Comparison of ENCODE assay signal across 26 cellular contexts in the genomic region with DNA sequence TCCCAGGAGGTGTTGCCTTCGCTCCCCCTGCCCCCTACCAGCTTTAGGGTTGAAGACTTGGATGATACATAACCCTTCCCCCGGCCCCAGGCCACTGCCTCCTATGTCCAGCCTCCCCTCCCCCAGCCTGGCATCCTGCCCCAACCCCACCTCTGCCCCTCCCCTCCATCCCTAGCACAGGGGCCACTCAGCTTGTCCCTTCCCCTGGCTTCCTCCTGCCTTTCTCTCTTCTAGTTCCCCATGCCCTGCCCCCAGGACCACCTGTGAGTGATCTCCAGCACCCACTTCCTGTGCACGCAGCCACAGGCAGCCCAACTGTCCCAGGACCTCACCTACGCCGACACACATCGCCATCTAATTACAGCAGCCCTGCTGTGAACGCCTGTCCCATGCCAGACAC.
DNase-seq lines count a peak whose midpoint lies in the region; ATAC-seq and TF ChIP-seq lines count a peak whose summit lies in the region.
"Had no signal": no experiment of that assay in that cellular context is flagged by ENCODE, and none has a peak within 500 bp of the region (broad histone marks: within the 10 kb centered on the region; RNA-seq: fewer than 3 reads in every experiment).

No MANE protein-coding gene starts in this region.

- CTCF ChIA-PET in OCI-LY7 (lab: Charles Lee; ENCODE audit: unreplicated experiment): no interaction called here

- H3K9me3 Mint-ChIP-seq in activated naive CD8-positive, alpha-beta T cell treated with anti-CD3 and anti-CD28 coated beads, Interleukin-2, amount 10 ng/mL, durations not matched to agents 7 days and 5 days: no peaks in the 10 kb centered on the region
- no peaks in the 10 kb centered on the region for H3K9me3 Mint-ChIP-seq in activated naive CD8-positive, alpha-beta T cell treated with anti-CD3 and anti-CD28 coated beads for 36 hours
- H3K9me3 Mint-ChIP-seq in memory B cell: no peaks in the 10 kb centered on the region
- no peaks in the 10 kb centered on the region for H3K9me3 Mint-ChIP-seq in stimulated activated naive B cell treated with anti-CD40 and anti-IgM and Interleukin-4, amounts not matched to agents 10 μg/mL and 1 μg/mL and 100 μg/mL, for 72 hours
- H3K9me3 Mint-ChIP-seq: activated naive CD4-positive, alpha-beta T cell treated with anti-CD3 and anti-CD28 coated beads, Interleukin-2, amount 50 U/mL, for 24 hours; activated T-helper 2 cell treated with anti-CD3 and anti-CD28 coated beads, Interferon-gamma antibody, Interleukin-2, Interleukin-4, amounts not matched to agents 10 μg/mL and 5 μg/mL and 100 μg/mL, durations not matched to agents 14 hours and 24 hours and 36 hours had no signal

- H3K9me3 ChIP-seq in OCI-LY7 (ENCODE audit: low read length) (no peaks in the 10 kb centered on the region), MG63 (no peaks in the 10 kb centered on the region)
- H3K9me3 ChIP-seq: BE2C, breast epithelium, heart right ventricle, right atrium auricular region, SJCRH30 had no signal

- H3K36me3 ChIP-seq in OCI-LY7 (ENCODE audit: insufficient read depth, low read length): no peaks in the 10 kb centered on the region
- no peaks in the 10 kb centered on the region for H3K36me3 ChIP-seq in MG63
- H3K36me3 ChIP-seq: BE2C, breast epithelium, heart right ventricle, right atrium auricular region, SJCRH30 had no signal

- H3K36me3 Mint-ChIP-seq in activated naive CD8-positive, alpha-beta T cell treated with anti-CD3 and anti-CD28 coated beads, Interleukin-2, amount 10 ng/mL, durations not matched to agents 7 days and 5 days: no peaks in the 10 kb centered on the region
- no peaks in the 10 kb centered on the region for H3K36me3 Mint-ChIP-seq in activated naive CD8-positive, alpha-beta T cell treated with anti-CD3 and anti-CD28 coated beads for 36 hours
- no peaks in the 10 kb centered on the region for H3K36me3 Mint-ChIP-seq in memory B cell
- H3K36me3 Mint-ChIP-seq in stimulated activated naive B cell treated with anti-CD40 and anti-IgM and Interleukin-4, amounts not matched to agents 10 μg/mL and 1 μg/mL and 100 μg/mL, for 72 hours: no peaks in the 10 kb centered on the region
- H3K36me3 Mint-ChIP-seq: activated naive CD4-positive, alpha-beta T cell treated with anti-CD3 and anti-CD28 coated beads, Interleukin-2, amount 50 U/mL, for 24 hours had no signal

- no peaks in the 10 kb centered on the region for H3K79me2 ChIP-seq in OCI-LY7 (ENCODE audit: insufficient read depth, low read depth, low read length)

- DNase-seq in activated naive CD8-positive, alpha-beta T cell treated with anti-CD3 and anti-CD28 coated beads, Interleukin-2, amount 10 ng/mL, durations not matched to agents 7 days and 5 days: peak; percentile 47
- DNase-seq in activated naive CD8-positive, alpha-beta T cell treated with anti-CD3 and anti-CD28 coated beads for 36 hours: no peak
- DNase-seq in OCI-LY7 (ENCODE audit: low spot score): peak; percentile 39
- no peak for DNase-seq in memory B cell (ENCODE audit: low spot score in 2 of 2)
- no peak for DNase-seq in stimulated activated naive B cell treated with anti-CD40 and anti-IgM and Interleukin-4, amounts not matched to agents 10 μg/mL and 1 μg/mL and 100 μg/mL, for 72 hours
- DNase-seq in EL: no peak
- no peak for DNase-seq in MG63
- DNase-seq: ACHN; activated CD4-positive, alpha-beta T cell treated with anti-CD3 and anti-CD28 coated beads for 48 hours; BE2C; GM23248; heart right ventricle; MV-4-11; NCI-H1436; NCI-H2081 treated with DMSO at 0.1 percent for 48 hours; NCI-H446; NCI-H748 treated with DMSO at 0.1 percent for 48 hours; SJCRH30; substantia nigra; SW 1271; trophoblast cell had no signal

- H3K4me1 Mint-ChIP-seq in activated naive CD8-positive, alpha-beta T cell treated with anti-CD3 and anti-CD28 coated beads, Interleukin-2, amount 10 ng/mL, durations not matched to agents 7 days and 5 days: peaks cover 7% of the 10 kb centered on the region
- peaks cover 5% of the 10 kb centered on the region for H3K4me1 Mint-ChIP-seq in activated naive CD8-positive, alpha-beta T cell treated with anti-CD3 and anti-CD28 coated beads for 36 hours
- H3K4me1 Mint-ChIP-seq in memory B cell: peaks cover 4% of the 10 kb centered on the region
- peaks cover 15 to 24% of the 10 kb centered on the region in 2 donors for H3K4me1 Mint-ChIP-seq in stimulated activated naive B cell treated with anti-CD40 and anti-IgM and Interleukin-4, amounts not matched to agents 10 μg/mL and 1 μg/mL and 100 μg/mL, for 72 hours
- H3K4me1 Mint-ChIP-seq: activated naive CD4-positive, alpha-beta T cell treated with anti-CD3 and anti-CD28 coated beads, Interleukin-2, amount 50 U/mL, for 24 hours had no signal

- intact Hi-C loops in OCI-LY7 (cut with micrococcal nuclease; ENCODE audit: unreplicated experiment): loop anchor here (10.0 kb wide), 1 partner anchor 209 kb away; no protein-coding TSS in a partner anchor

- peak; percentile 71 for ATAC-seq in activated naive CD8-positive, alpha-beta T cell treated with anti-CD3 and anti-CD28 coated beads, Interleukin-2, amount 10 ng/mL, durations not matched to agents 7 days and 5 days (ENCODE audit: low read depth)
- ATAC-seq in memory B cell (ENCODE audit: low read depth) (no peak), HG02884 (IDR thresholded peaks at IDR 0.05; ENCODE audit: unreplicated experiment) (no peak)
- peak; percentile 55 to 63 for ATAC-seq in stimulated activated naive B cell treated with anti-CD40 and anti-IgM and Interleukin-4, amounts not matched to agents 10 μg/mL and 1 μg/mL and 100 μg/mL, for 72 hours (replicated peaks)

- H3K4me2 ChIP-seq in OCI-LY7 (ENCODE audit: low read length): peak overlapping the region; percentile 24

- no peak overlapping the region for H2AFZ ChIP-seq in OCI-LY7 (ENCODE audit: low read length)
- H2AFZ ChIP-seq: GM23248 had no signal

- no peak overlapping the region for H3K4me3 Mint-ChIP-seq in activated naive CD8-positive, alpha-beta T cell treated with anti-CD3 and anti-CD28 coated beads, Interleukin-2, amount 10 ng/mL, durations not matched to agents 7 days and 5 days
- no peak overlapping the region for H3K4me3 Mint-ChIP-seq in activated naive CD8-positive, alpha-beta T cell treated with anti-CD3 and anti-CD28 coated beads for 36 hours
- H3K4me3 Mint-ChIP-seq in memory B cell: no peak overlapping the region
- no peak overlapping the region for H3K4me3 Mint-ChIP-seq in stimulated activated naive B cell treated with anti-CD40 and anti-IgM and Interleukin-4, amounts not matched to agents 10 μg/mL and 1 μg/mL and 100 μg/mL, for 72 hours
- H3K4me3 Mint-ChIP-seq: activated naive CD4-positive, alpha-beta T cell treated with anti-CD3 and anti-CD28 coated beads, Interleukin-2, amount 50 U/mL, for 24 hours had no signal

- H3K27me3 ChIP-seq in MG63: no peaks in the 10 kb centered on the region
- H3K27me3 ChIP-seq: BE2C, breast epithelium, right atrium auricular region, SJCRH30 had no signal

- H4K20me1 ChIP-seq in OCI-LY7 (ENCODE audit: insufficient read depth, low read length): no peaks in the 10 kb centered on the region

- peaks cover 13% of the 10 kb centered on the region for H3K4me1 ChIP-seq in OCI-LY7 (ENCODE audit: insufficient read depth, low read length, poor library complexity, severe bottlenecking)
- H3K4me1 ChIP-seq: BE2C, breast epithelium, right atrium auricular region, SJCRH30 had no signal

- H3K4me3 ChIP-seq in OCI-LY7 (ENCODE audit: low read depth, low read length, poor library complexity, severe bottlenecking) (no peak overlapping the region), MG63 (no peak overlapping the region)
- H3K4me3 ChIP-seq: breast epithelium, GM23248, heart right ventricle, right atrium auricular region, SJCRH30 had no signal

- no TSS peak for BruUV-seq in OCI-LY7 (replicated peaks; lab: Mats Ljungman, UMichigan)

- H3K27ac ChIP-seq in OCI-LY7 (ENCODE audit: low read depth, low read length, poor library complexity, severe bottlenecking): no peak overlapping the region
- H3K27ac ChIP-seq: breast epithelium, GM23248, heart right ventricle, right atrium auricular region, SJCRH30 had no signal

- H3K27ac Mint-ChIP-seq in activated naive CD8-positive, alpha-beta T cell treated with anti-CD3 and anti-CD28 coated beads, Interleukin-2, amount 10 ng/mL, durations not matched to agents 7 days and 5 days: no peak overlapping the region
- H3K27ac Mint-ChIP-seq in activated naive CD8-positive, alpha-beta T cell treated with anti-CD3 and anti-CD28 coated beads for 36 hours: no peak overlapping the region
- peak overlapping the region; percentile 6 for H3K27ac Mint-ChIP-seq in memory B cell
- H3K27ac Mint-ChIP-seq in stimulated activated naive B cell treated with anti-CD40 and anti-IgM and Interleukin-4, amounts not matched to agents 10 μg/mL and 1 μg/mL and 100 μg/mL, for 72 hours: peak overlapping the region; percentile 33
- H3K27ac Mint-ChIP-seq: activated naive CD4-positive, alpha-beta T cell treated with anti-CD3 and anti-CD28 coated beads, Interleukin-2, amount 50 U/mL, for 24 hours; activated T-helper 2 cell treated with anti-CD3 and anti-CD28 coated beads, Interferon-gamma antibody, Interleukin-2, Interleukin-4, amounts not matched to agents 10 μg/mL and 5 μg/mL and 100 μg/mL, durations not matched to agents 14 hours and 24 hours and 36 hours had no signal

- no peak for TF ChIP-seq CTCF in OCI-LY7 (conservative IDR thresholded peaks at IDR 0.05; ENCODE audit: low read length)

- peaks cover 6% of the 10 kb centered on the region for H3K27me3 Mint-ChIP-seq in activated naive CD8-positive, alpha-beta T cell treated with anti-CD3 and anti-CD28 coated beads, Interleukin-2, amount 10 ng/mL, durations not matched to agents 7 days and 5 days
- peaks cover 5% of the 10 kb centered on the region for H3K27me3 Mint-ChIP-seq in activated naive CD8-positive, alpha-beta T cell treated with anti-CD3 and anti-CD28 coated beads for 36 hours
- H3K27me3 Mint-ChIP-seq in memory B cell: peaks cover 2% of the 10 kb centered on the region
- H3K27me3 Mint-ChIP-seq in stimulated activated naive B cell treated with anti-CD40 and anti-IgM and Interleukin-4, amounts not matched to agents 10 μg/mL and 1 μg/mL and 100 μg/mL, for 72 hours: peaks cover 15 to 20% of the 10 kb centered on the region in 2 donors
- H3K27me3 Mint-ChIP-seq: activated naive CD4-positive, alpha-beta T cell treated with anti-CD3 and anti-CD28 coated beads, Interleukin-2, amount 50 U/mL, for 24 hours had no signal

- H3K9me2 ChIP-seq in OCI-LY7 (ENCODE audit: insufficient read depth, low read length): no peaks in the 10 kb centered on the region

- POLR2A ChIA-PET in activated naive CD8-positive, alpha-beta T cell treated with anti-CD3 and anti-CD28 coated beads, Interleukin-2, amount 10 ng/mL, durations not matched to agents 7 days and 5 days (lab: Charles Lee): no interaction called here
- POLR2A ChIA-PET in OCI-LY7 (lab: Charles Lee): interaction anchor here (0.8 to 1.1 kb wide), 2 partner anchors 10 to 41 kb away, joined by 3 to 5 read pairs; no protein-coding TSS in a partner anchor

Comparison
In these comparisons a context has a peak if more than half of its experiments do, and no peak if none do; other contexts are left out.
1. DNase-seq: peak in activated naive CD8-positive, alpha-beta T cell treated with anti-CD3 and anti-CD28 coated beads, Interleukin-2, amount 10 ng/mL, durations not matched to agents 7 days and 5 days (single experiment) and OCI-LY7 (single experiment); none in activated naive CD8-positive, alpha-beta T cell treated with anti-CD3 and anti-CD28 coated beads for 36 hours (single experiment), memory B cell (0 of 2), stimulated activated naive B cell treated with anti-CD40 and anti-IgM and Interleukin-4, amounts not matched to agents 10 μg/mL and 1 μg/mL and 100 μg/mL, for 72 hours (single experiment), EL (single experiment) and MG63 (single experiment).
2. ATAC-seq: peak in activated naive CD8-positive, alpha-beta T cell treated with anti-CD3 and anti-CD28 coated beads, Interleukin-2, amount 10 ng/mL, durations not matched to agents 7 days and 5 days (single experiment) and stimulated activated naive B cell treated with anti-CD40 and anti-IgM and Interleukin-4, amounts not matched to agents 10 μg/mL and 1 μg/mL and 100 μg/mL, for 72 hours (2 of 2); none in memory B cell (single experiment) and HG02884 (single experiment).
3. H3K27ac Mint-ChIP-seq: peak in memory B cell (single experiment) and stimulated activated naive B cell treated with anti-CD40 and anti-IgM and Interleukin-4, amounts not matched to agents 10 μg/mL and 1 μg/mL and 100 μg/mL, for 72 hours (single experiment); none in activated naive CD8-positive, alpha-beta T cell treated with anti-CD3 and anti-CD28 coated beads, Interleukin-2, amount 10 ng/mL, durations not matched to agents 7 days and 5 days (single experiment) and activated naive CD8-positive, alpha-beta T cell treated with anti-CD3 and anti-CD28 coated beads for 36 hours (single experiment).